Comparison of ENCODE assay signal across 1 cellular context in genomic region chr1:85322655-85323054, GRCh38.
A peak's percentile ranks its signal among the peaks of the same experiment; 100 is the strongest.
TF ChIP-seq lines count a peak whose summit lies in the region.

No MANE protein-coding gene starts in this region.

TF ChIP-seq in IMR-90, 13 proteins besides CTCF, POLR2A, EP300 and RAD21 (continued from another document):
- peak; percentile 16; the same call in 1 of the 2 replicates for TF ChIP-seq USF2 (IDR thresholded peaks at IDR 0.05; ENCODE audit: low read depth, low read length)
TF ChIP-seq in IMR-90: peak in this region for 1.
